Comparison of ENCODE assay signal across 15 cellular contexts in the genomic region with DNA sequence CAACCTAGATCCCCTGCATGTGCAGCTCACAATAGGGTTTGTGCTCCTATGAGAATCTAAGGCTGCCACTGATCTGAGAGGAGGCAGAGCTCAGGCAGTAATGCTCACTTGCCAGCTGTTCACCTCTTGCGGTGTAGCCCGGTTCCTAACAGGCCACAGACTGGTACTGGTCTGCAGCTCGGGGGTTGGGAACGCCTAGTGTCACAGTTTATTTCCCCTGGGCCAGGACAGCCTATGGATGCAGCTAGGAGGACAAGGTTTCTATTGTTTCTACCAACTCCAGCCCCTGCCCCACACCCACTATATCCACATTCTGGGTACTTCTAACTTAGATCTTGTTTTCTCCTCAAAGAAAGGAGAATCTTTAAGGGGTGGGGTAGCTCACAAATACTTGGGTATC. TPM values are rescaled to one million over a fixed set of nuclear protein-coding genes. Genes with fewer than 3 reads are reported as not detected.
DNase-seq lines count a peak whose midpoint lies in the region; ATAC-seq and TF ChIP-seq lines count a peak whose summit lies in the region.
"Had no signal": no experiment of that assay in that cellular context is flagged by ENCODE, and none has a peak within 500 bp of the region (broad histone marks: within the 10 kb centered on the region; RNA-seq: fewer than 3 reads in every experiment).

No MANE protein-coding gene starts in this region.

- H3K4me3 ChIP-seq in DND-41 (ENCODE audit: low read depth in 1 of 2, low read length in 2 of 2), result no peak overlapping the region
- H3K4me3 ChIP-seq in dorsolateral prefrontal cortex, result no peak overlapping the region
- H3K4me3 ChIP-seq: A549 had no signal

- H4K20me1 ChIP-seq in DND-41 (ENCODE audit: insufficient read depth, low read length), result no peaks in the 10 kb centered on the region

- H3K27ac ChIP-seq in DND-41 (ENCODE audit: low read length) (no peak overlapping the region), dorsolateral prefrontal cortex (peak overlapping the region in 45 of 59 donors; percentile 9 to 95 (median 85))
- H3K27ac ChIP-seq: A549, C4-2B had no signal

- no peaks in the 10 kb centered on the region for H3K36me3 ChIP-seq in DND-41 (ENCODE audit: insufficient read depth, low read length)
- H3K36me3 ChIP-seq: BE2C had no signal

- H3K79me2 ChIP-seq in DND-41 (ENCODE audit: insufficient read depth, low read length), result no peaks in the 10 kb centered on the region

- H3K4me3 Mint-ChIP-seq in stimulated activated effector memory CD8-positive, alpha-beta T cell treated with anti-CD3 and anti-CD28 coated beads, Interleukin-12 subunit alpha, Interleukin-12 subunit beta, amount 100 ng/mL, for 72 hours, result no peak overlapping the region
- H3K4me3 Mint-ChIP-seq: HFFc6, IgD-negative memory B cell had no signal

- H3K9me3 Mint-ChIP-seq in stimulated activated effector memory CD8-positive, alpha-beta T cell treated with anti-CD3 and anti-CD28 coated beads, Interleukin-12 subunit alpha, Interleukin-12 subunit beta, amount 100 ng/mL, for 72 hours, result no peaks in the 10 kb centered on the region

- no peaks in the 10 kb centered on the region for H3K36me3 Mint-ChIP-seq in stimulated activated effector memory CD8-positive, alpha-beta T cell treated with anti-CD3 and anti-CD28 coated beads, Interleukin-12 subunit alpha, Interleukin-12 subunit beta, amount 100 ng/mL, for 72 hours
- H3K36me3 Mint-ChIP-seq: CD4-positive, alpha-beta memory T cell; IgD-negative memory B cell had no signal

- ATAC-seq in DND-41 (ENCODE audit: insufficient read depth, low read depth) (0 out of 3 replicates have a peak, but pooled peaks have one; percentile 45), HG02588 (IDR thresholded peaks at IDR 0.05; ENCODE audit: unreplicated experiment) (no peak), HG02885 (IDR thresholded peaks at IDR 0.05; ENCODE audit: poor library complexity, unreplicated experiment) (no peak)
- ATAC-seq in stimulated activated effector memory CD8-positive, alpha-beta T cell treated with anti-CD3 and anti-CD28 coated beads, Interleukin-12 subunit alpha, Interleukin-12 subunit beta, amount 100 ng/mL, for 72 hours, result peak; percentile 11
- ATAC-seq: A549 had no signal

- H3K4me1 Mint-ChIP-seq in stimulated activated effector memory CD8-positive, alpha-beta T cell treated with anti-CD3 and anti-CD28 coated beads, Interleukin-12 subunit alpha, Interleukin-12 subunit beta, amount 100 ng/mL, for 72 hours, result no peaks in the 10 kb centered on the region
- H3K4me1 Mint-ChIP-seq: IgD-negative memory B cell had no signal

- H3K27me3 ChIP-seq in DND-41 (ENCODE audit: insufficient read depth, low read length, poor library complexity) (no peaks in the 10 kb centered on the region), dorsolateral prefrontal cortex (no peaks in the 10 kb centered on the region)
- H3K27me3 ChIP-seq: BE2C had no signal

- TF ChIP-seq CTCF in DND-41 (IDR thresholded peaks at IDR 0.05; ENCODE audit: borderline replicate concordance, extremely low read depth, low read length, poor library complexity, severe bottlenecking) (no peak), dorsolateral prefrontal cortex (IDR thresholded peaks at IDR 0.05 in 54 of 56, conservative IDR thresholded peaks at IDR 0.05 in 2 of 56; ENCODE audit: low read depth in 1 of 56, partially characterized antibody in 56 of 56) (no peak)

- no peak overlapping the region for H2AFZ ChIP-seq in DND-41 (ENCODE audit: low read depth, low read length)

- H3K4me2 ChIP-seq in DND-41 (ENCODE audit: insufficient read depth, low read length), result no peak overlapping the region
- H3K4me2 ChIP-seq: A549 had no signal

- H3K27ac Mint-ChIP-seq in stimulated activated effector memory CD8-positive, alpha-beta T cell treated with anti-CD3 and anti-CD28 coated beads, Interleukin-12 subunit alpha, Interleukin-12 subunit beta, amount 100 ng/mL, for 72 hours, result no peak overlapping the region
- H3K27ac Mint-ChIP-seq: CD4-positive, alpha-beta memory T cell; HFFc6; IgD-negative memory B cell had no signal

- no peak overlapping the region for H3K9ac ChIP-seq in DND-41 (ENCODE audit: low read depth, low read length)

- no peaks in the 10 kb centered on the region for H3K9me3 ChIP-seq in DND-41 (ENCODE audit: insufficient read depth, low read length, severe bottlenecking)
- H3K9me3 ChIP-seq: A549, BE2C had no signal

- DNase-seq in COLO829 (ENCODE audit: low spot score) (peak; percentile 56), DND-41 (no peak), dorsolateral prefrontal cortex (peak in 1 of 10 donors; percentile 36)
- no peak for DNase-seq in stimulated activated effector memory CD8-positive, alpha-beta T cell treated with anti-CD3 and anti-CD28 coated beads, Interleukin-12 subunit alpha, Interleukin-12 subunit beta, amount 100 ng/mL, for 72 hours (ENCODE audit: low spot score in 2 of 2)
- DNase-seq: BE2C; CD4-positive, alpha-beta memory T cell; COR-L47; DMS53; HCEC 1CT; HFFc6 had no signal

- intact Hi-C loops in dorsolateral prefrontal cortex (cut with DNase I), result loop anchor here in 1 of 2 donors (5.0 kb wide), 1 partner anchor 61 kb away; the partner anchor contains the start of gene PRRC2C

- H3K4me1 ChIP-seq in DND-41 (ENCODE audit: insufficient read depth, low read length), result no peaks in the 10 kb centered on the region
- H3K4me1 ChIP-seq: A549, BE2C had no signal

RNA-seq across cellular contexts. Expression of gene PRRC2C, which starts 58.7 kb away (rescaled TPM):
- 100 to 1,000 TPM; 127 to 198 (median 149) TPM for total RNA-seq in dorsolateral prefrontal cortex

Comparison
In these comparisons a context has a peak if more than half of its experiments do, and no peak if none do; other contexts are left out.
1. ATAC-seq: peak in DND-41 (single experiment) and stimulated activated effector memory CD8-positive, alpha-beta T cell treated with anti-CD3 and anti-CD28 coated beads, Interleukin-12 subunit alpha, Interleukin-12 subunit beta, amount 100 ng/mL, for 72 hours (single experiment); none in HG02588 (single experiment) and HG02885 (single experiment).